1 cellular context compared by ENCODE assay signal in the genomic region with DNA sequence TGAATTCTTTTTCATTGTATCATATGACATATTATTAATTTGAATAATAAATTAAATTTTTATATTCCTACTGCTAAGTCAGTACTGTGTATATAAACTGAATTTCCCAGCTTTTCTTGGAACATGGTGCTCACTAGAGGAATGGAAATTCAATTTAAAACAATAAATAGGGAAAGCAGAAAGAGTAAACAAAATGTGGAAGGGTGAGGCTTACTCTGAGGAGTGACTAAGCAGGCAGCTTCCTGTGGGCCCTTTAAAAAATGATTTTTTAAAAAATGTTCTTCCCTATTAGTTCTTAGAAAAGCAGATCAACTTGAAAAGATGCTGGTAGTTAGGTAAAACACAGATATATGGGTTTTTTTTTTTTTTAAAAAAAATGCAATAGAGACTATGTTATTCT.
TF ChIP-seq lines count a peak whose summit lies in the region.

No MANE protein-coding gene starts in this region.

TF ChIP-seq in IMR-90, 13 proteins besides CTCF, POLR2A, EP300 and RAD21:
- TF ChIP-seq MAZ (IDR thresholded peaks at IDR 0.05; ENCODE audit: borderline replicate concordance, low read depth, low read length), result no peak
- TF ChIP-seq, protein P1, sequence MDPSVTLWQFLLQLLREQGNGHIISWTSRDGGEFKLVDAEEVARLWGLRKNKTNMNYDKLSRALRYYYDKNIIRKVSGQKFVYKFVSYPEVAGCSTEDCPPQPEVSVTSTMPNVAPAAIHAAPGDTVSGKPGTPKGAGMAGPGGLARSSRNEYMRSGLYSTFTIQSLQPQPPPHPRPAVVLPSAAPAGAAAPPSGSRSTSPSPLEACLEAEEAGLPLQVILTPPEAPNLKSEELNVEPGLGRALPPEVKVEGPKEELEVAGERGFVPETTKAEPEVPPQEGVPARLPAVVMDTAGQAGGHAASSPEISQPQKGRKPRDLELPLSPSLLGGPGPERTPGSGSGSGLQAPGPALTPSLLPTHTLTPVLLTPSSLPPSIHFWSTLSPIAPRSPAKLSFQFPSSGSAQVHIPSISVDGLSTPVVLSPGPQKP (IDR thresholded peaks at IDR 0.05; ENCODE audit: borderline replicate concordance, low read depth, low read length), result no peak
- no peak for TF ChIP-seq MXI1 (IDR thresholded peaks at IDR 0.05; ENCODE audit: borderline replicate concordance, low read depth, low read length)
- no peak for TF ChIP-seq RFX5 (IDR thresholded peaks at IDR 0.05; ENCODE audit: low read depth, low read length)
- TF ChIP-seq FOS (IDR thresholded peaks at IDR 0.05; ENCODE audit: low read depth, low read length), result no peak
- no peak for TF ChIP-seq MAFK (IDR thresholded peaks at IDR 0.05; ENCODE audit: low read depth, low read length)
- no peak for TF ChIP-seq RCOR1 (IDR thresholded peaks at IDR 0.05; ENCODE audit: insufficient replicate concordance, low read length)
- TF ChIP-seq CHD1 (IDR thresholded peaks at IDR 0.05; ENCODE audit: low read depth, low read length), result no peak
- TF ChIP-seq BHLHE40 (IDR thresholded peaks at IDR 0.05; ENCODE audit: low read depth, low read length), result no peak
- no peak for TF ChIP-seq NFE2L2 (IDR thresholded peaks at IDR 0.05; ENCODE audit: low read depth, low read length)
- TF ChIP-seq, protein P2, sequence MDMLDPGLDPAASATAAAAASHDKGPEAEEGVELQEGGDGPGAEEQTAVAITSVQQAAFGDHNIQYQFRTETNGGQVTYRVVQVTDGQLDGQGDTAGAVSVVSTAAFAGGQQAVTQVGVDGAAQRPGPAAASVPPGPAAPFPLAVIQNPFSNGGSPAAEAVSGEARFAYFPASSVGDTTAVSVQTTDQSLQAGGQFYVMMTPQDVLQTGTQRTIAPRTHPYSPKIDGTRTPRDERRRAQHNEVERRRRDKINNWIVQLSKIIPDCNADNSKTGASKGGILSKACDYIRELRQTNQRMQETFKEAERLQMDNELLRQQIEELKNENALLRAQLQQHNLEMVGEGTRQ (IDR thresholded peaks at IDR 0.05; ENCODE audit: low read depth, low read length), result no peak
- TF ChIP-seq CEBPB (IDR thresholded peaks at IDR 0.05; ENCODE audit: low read depth, low read length), result no peak
- no peak for TF ChIP-seq SMC3 (IDR thresholded peaks at IDR 0.05; ENCODE audit: low read depth, low read length)
TF ChIP-seq in IMR-90: peak in this region for 0.
